In genomic region chr20:32858189-32858588, GRCh38 we compare ENCODE assay signal across 22 cellular contexts. TPM values are rescaled to one million over a fixed set of nuclear protein-coding genes. Genes with fewer than 3 reads are reported as not detected.
DNase-seq lines count a peak whose midpoint lies in the region; ATAC-seq and TF ChIP-seq lines count a peak whose summit lies in the region.
"Had no signal": no experiment of that assay in that cellular context is flagged by ENCODE, and none has a peak within 500 bp of the region (broad histone marks: within the 10 kb centered on the region; RNA-seq: fewer than 3 reads in every experiment).

No MANE protein-coding gene starts in this region.

- H3K4me1 Mint-ChIP-seq in activated T-cell treated with anti-CD3 and anti-CD28 coated beads, Interleukin-2, amount 50 U/mL, for 24 hours (ENCODE audit: low read depth): peaks cover 18% of the 10 kb centered on the region
- H3K4me1 Mint-ChIP-seq in activated T-cell treated with anti-CD3 and anti-CD28 coated beads, Interleukin-2, amount 50 U/mL, for 72 hours (ENCODE audit: low read depth): peaks cover 9% of the 10 kb centered on the region
- peaks cover 39% of the 10 kb centered on the region for H3K4me1 Mint-ChIP-seq in nephron progenitor cell
- H3K4me1 Mint-ChIP-seq in type B pancreatic cell (ENCODE audit: unreplicated experiment): no peaks in the 10 kb centered on the region

- H3K36me3 Mint-ChIP-seq in activated T-cell treated with anti-CD3 and anti-CD28 coated beads, Interleukin-2, amount 50 U/mL, for 24 hours (ENCODE audit: low read depth): peaks cover 62% of the 10 kb centered on the region
- H3K36me3 Mint-ChIP-seq in activated T-cell treated with anti-CD3 and anti-CD28 coated beads, Interleukin-2, amount 50 U/mL, for 72 hours (ENCODE audit: insufficient read depth in 2 of 2): peaks cover 0 to 7% of the 10 kb centered on the region in 2 donors
- peaks cover 18% of the 10 kb centered on the region for H3K36me3 Mint-ChIP-seq in nephron progenitor cell (ENCODE audit: low read depth)
- peaks cover 12% of the 10 kb centered on the region for H3K36me3 Mint-ChIP-seq in type B pancreatic cell

- H3K4me3 Mint-ChIP-seq in activated T-cell treated with anti-CD3 and anti-CD28 coated beads, Interleukin-2, amount 50 U/mL, for 24 hours: no peak overlapping the region
- H3K4me3 Mint-ChIP-seq in activated T-cell treated with anti-CD3 and anti-CD28 coated beads, Interleukin-2, amount 50 U/mL, for 72 hours: no peak overlapping the region
- no peak overlapping the region for H3K4me3 Mint-ChIP-seq in nephron progenitor cell
- H3K4me3 Mint-ChIP-seq in type B pancreatic cell: no peak overlapping the region

- peak overlapping the region; percentile 1 for H3K27ac Mint-ChIP-seq in activated T-cell treated with anti-CD3 and anti-CD28 coated beads, Interleukin-2, amount 50 U/mL, for 24 hours
- no peak overlapping the region for H3K27ac Mint-ChIP-seq in activated T-cell treated with anti-CD3 and anti-CD28 coated beads, Interleukin-2, amount 50 U/mL, for 72 hours
- H3K27ac Mint-ChIP-seq in nephron progenitor cell (peak overlapping the region; percentile 55), type B pancreatic cell (no peak overlapping the region)

- H3K9me3 Mint-ChIP-seq in activated T-cell treated with anti-CD3 and anti-CD28 coated beads, Interleukin-2, amount 50 U/mL, for 24 hours: no peaks in the 10 kb centered on the region
- H3K9me3 Mint-ChIP-seq in activated T-cell treated with anti-CD3 and anti-CD28 coated beads, Interleukin-2, amount 50 U/mL, for 72 hours: no peaks in the 10 kb centered on the region
- H3K9me3 Mint-ChIP-seq in nephron progenitor cell (no peaks in the 10 kb centered on the region), type B pancreatic cell (no peaks in the 10 kb centered on the region)

- no peak for DNase-seq in activated T-cell treated with anti-CD3 and anti-CD28 coated beads, Interleukin-2, amount 50 U/mL, for 24 hours
- DNase-seq in activated T-cell treated with anti-CD3 and anti-CD28 coated beads, Interleukin-2, amount 50 U/mL, for 72 hours: no peak
- DNase-seq in NCI-H2171 treated with DMSO at 0.1 percent for 48 hours (lab: John Stamatoyannopoulos, UW) (peak; percentile 60), fibroblast of gingiva (ENCODE audit: low read depth) (peak; percentile 41), nephron progenitor cell (no peak), type B pancreatic cell (ENCODE audit: extremely low spot score, unreplicated experiment) (no peak), coronary artery (ENCODE audit: low spot score) (no peak)
- DNase-seq: activated CD4-positive, alpha-beta T cell treated with anti-CD3 and anti-CD28 coated beads for 4 hours; activated CD8-positive, alpha-beta memory T cell treated with anti-CD3 and anti-CD28 coated beads, Interleukin-2, amount 50 U/mL, for 4 hours; activated gamma-delta T cell treated with Interleukin-2 at 50 U/mL for 16 hours; aorta; effector CD8-positive, alpha-beta T cell; GF-D8; left lung; MV-4-11; NCI-H187 treated with DMSO at 0.1 percent for 48 hours; NCI-H446; retina; uterus had no signal

- TF ChIP-seq CTCF in nephron progenitor cell (IDR thresholded peaks at IDR 0.05): no peak
- TF ChIP-seq CTCF in type B pancreatic cell (conservative IDR thresholded peaks at IDR 0.05): no peak
- no peak for TF ChIP-seq CTCF in coronary artery (IDR thresholded peaks at IDR 0.05)

- H3K27me3 Mint-ChIP-seq in activated T-cell treated with anti-CD3 and anti-CD28 coated beads, Interleukin-2, amount 50 U/mL, for 24 hours: no peaks in the 10 kb centered on the region
- H3K27me3 Mint-ChIP-seq in activated T-cell treated with anti-CD3 and anti-CD28 coated beads, Interleukin-2, amount 50 U/mL, for 72 hours (ENCODE audit: low read depth): no peaks in the 10 kb centered on the region
- H3K27me3 Mint-ChIP-seq in nephron progenitor cell (ENCODE audit: low read depth, poor library complexity) (no peaks in the 10 kb centered on the region), type B pancreatic cell (no peaks in the 10 kb centered on the region)

- no peak overlapping the region for H3K4me3 ChIP-seq in coronary artery
- H3K4me3 ChIP-seq: BLaER1, K562, left lung, uterus had no signal

- ATAC-seq in activated T-cell treated with anti-CD3 and anti-CD28 coated beads, Interleukin-2, amount 50 U/mL, for 72 hours (replicated peaks in 1 of 2): no peak
- no peak for ATAC-seq in HG02973 (IDR thresholded peaks at IDR 0.05; ENCODE audit: unreplicated experiment)
- ATAC-seq: left lung had no signal

- H3K27ac ChIP-seq in coronary artery: no peak overlapping the region
- H3K27ac ChIP-seq: BLaER1, left lung, uterus had no signal

RNA-seq across cellular contexts. Expression of gene EFCAB8, which starts 0.5 kb away (rescaled TPM):
- 1 to 10 TPM; 1.7 to 2.7 TPM for total RNA-seq in activated T-cell treated with anti-CD3 and anti-CD28 coated beads, Interleukin-2, amount 50 U/mL, for 72 hours
- 0.07 and 0.97 TPM in 2 replicates for total RNA-seq in type B pancreatic cell (ENCODE audit: low replicate concordance)

RNA-seq across cellular contexts. Expression of gene MAPRE1, which starts 38.4 kb away (rescaled TPM):
- 100 to 1,000 TPM in 1 of 2 donors, 10 to 100 TPM in 1; 94.6 to 100 TPM for total RNA-seq in activated T-cell treated with anti-CD3 and anti-CD28 coated beads, Interleukin-2, amount 50 U/mL, for 72 hours
- 144 and 189 TPM in 2 replicates for total RNA-seq in type B pancreatic cell (ENCODE audit: low replicate concordance)

Comparison
In these comparisons a context has a peak if more than half of its experiments do, and no peak if none do; other contexts are left out.
1. H3K27ac Mint-ChIP-seq: peak in activated T-cell treated with anti-CD3 and anti-CD28 coated beads, Interleukin-2, amount 50 U/mL, for 24 hours (single experiment) and nephron progenitor cell (single experiment); none in activated T-cell treated with anti-CD3 and anti-CD28 coated beads, Interleukin-2, amount 50 U/mL, for 72 hours (single experiment) and type B pancreatic cell (single experiment).
2. DNase-seq: peak in NCI-H2171 treated with DMSO at 0.1 percent for 48 hours (single experiment) and fibroblast of gingiva (single experiment); none in activated T-cell treated with anti-CD3 and anti-CD28 coated beads, Interleukin-2, amount 50 U/mL, for 24 hours (single experiment), activated T-cell treated with anti-CD3 and anti-CD28 coated beads, Interleukin-2, amount 50 U/mL, for 72 hours (0 of 2), nephron progenitor cell (single experiment), type B pancreatic cell (single experiment) and coronary artery (single experiment).